17 cellular contexts compared by ENCODE assay signal in the genomic region with DNA sequence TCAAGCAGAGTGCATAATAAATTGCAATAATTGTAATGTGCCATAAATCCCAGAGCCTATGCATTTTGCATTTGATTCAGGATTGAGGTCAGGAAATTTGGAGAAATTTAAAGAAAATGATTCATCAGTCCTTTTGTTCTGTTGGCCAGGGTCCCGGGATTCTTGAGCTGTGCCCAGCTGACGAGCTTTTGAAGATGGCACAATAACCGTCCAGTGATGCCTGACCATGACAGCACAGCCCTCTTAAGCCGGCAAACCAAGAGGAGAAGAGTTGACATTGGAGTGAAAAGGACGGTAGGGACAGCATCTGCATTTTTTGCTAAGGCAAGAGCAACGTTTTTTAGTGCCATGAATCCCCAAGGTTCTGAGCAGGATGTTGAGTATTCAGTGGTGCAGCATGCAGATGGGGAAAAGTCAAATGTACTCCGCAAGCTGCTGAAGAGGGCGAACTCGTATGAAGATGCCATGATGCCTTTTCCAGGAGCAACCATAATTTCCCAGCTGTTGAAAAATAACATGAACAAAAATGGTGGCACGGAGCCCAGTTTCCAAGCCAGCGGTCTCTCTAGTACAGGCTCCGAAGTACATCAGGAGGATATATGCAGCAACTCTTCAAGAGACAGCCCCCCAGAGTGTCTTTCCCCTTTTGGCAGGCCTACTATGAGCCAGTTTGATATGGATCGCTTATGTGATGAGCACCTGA. TPM values are rescaled to one million over a fixed set of nuclear protein-coding genes. Genes with fewer than 3 reads are reported as not detected.
DNase-seq lines count a peak whose midpoint lies in the region; ATAC-seq and TF ChIP-seq lines count a peak whose summit lies in the region.
"Had no signal": no experiment of that assay in that cellular context is flagged by ENCODE, and none has a peak within 500 bp of the region (broad histone marks: within the 10 kb centered on the region; RNA-seq: fewer than 3 reads in every experiment).

No MANE protein-coding gene starts in this region.

- no peak for TF ChIP-seq CTCF in suprapubic skin (IDR thresholded peaks at IDR 0.05)
- no peak for TF ChIP-seq CTCF in spleen (IDR thresholded peaks at IDR 0.05 in 8 of 11, conservative IDR thresholded peaks at IDR 0.05 in 3 of 11)

- H3K4me3 ChIP-seq in suprapubic skin: peak overlapping the region; percentile 22
- H3K4me3 ChIP-seq in spleen: no peak overlapping the region
- H3K4me3 ChIP-seq: lung, uterus had no signal

- intact Hi-C loops in spleen (cut with DNase I; ENCODE audit: low total_unique reads): no loop called here

- DNase-seq in NCI-H1694 treated with DMSO at 0.1 percent for 48 hours (lab: John Stamatoyannopoulos, UW) (peak; percentile 92), cerebellum (ENCODE audit: low spot score) (peak; percentile 62), left lobe of liver (ENCODE audit: low spot score) (no peak), suprapubic skin (ENCODE audit: low spot score in 2 of 2) (no peak), spleen (no peak), mucosa of gallbladder (ENCODE audit: low spot score) (no peak)
- DNase-seq: activated CD8-positive, alpha-beta memory T cell treated with anti-CD3 and anti-CD28 coated beads for 24 hours; central memory CD4-positive, alpha-beta T cell; DMS79 treated with DMSO at 0.1 percent for 48 hours; occipital lobe; T1000; uterus had no signal

- H3K27me3 ChIP-seq in suprapubic skin (peaks cover 10% of the 10 kb centered on the region), spleen (replicated peaks in 1 of 7) (peaks cover 0 to 23% (median 0%) of the 10 kb centered on the region in 7 donors)

- no peak for TF ChIP-seq POLR2A in suprapubic skin (IDR thresholded peaks at IDR 0.05)
- no peak for TF ChIP-seq POLR2A in spleen (IDR thresholded peaks at IDR 0.05)

- H3K27ac ChIP-seq in suprapubic skin: no peak overlapping the region
- H3K27ac ChIP-seq in spleen: no peak overlapping the region
- H3K27ac ChIP-seq: epithelial cell of prostate, RWPE1, uterus had no signal

- no peak for TF ChIP-seq EP300 in suprapubic skin (IDR thresholded peaks at IDR 0.05)

- H3K9me3 ChIP-seq in suprapubic skin (no peaks in the 10 kb centered on the region), spleen (no peaks in the 10 kb centered on the region)
- H3K9me3 ChIP-seq: uterus had no signal

- H3K36me3 ChIP-seq in suprapubic skin (no peaks in the 10 kb centered on the region), spleen (peaks cover 0 to 23% (median 0%) of the 10 kb centered on the region in 6 donors)
- H3K36me3 ChIP-seq: uterus had no signal

- 63% methylated on average over 13 of the region's 13 CpGs for WGBS in suprapubic skin
- WGBS in spleen, 5 donors: 84 to 87% (median 85%) methylated on average over 13 of the region's 13 CpGs

- ATAC-seq in left lobe of liver (peak; percentile 31), HG02588 (IDR thresholded peaks at IDR 0.05; ENCODE audit: unreplicated experiment) (no peak), GM19452 (IDR thresholded peaks at IDR 0.05; ENCODE audit: unreplicated experiment) (no peak)

- H3K4me1 ChIP-seq in suprapubic skin (no peaks in the 10 kb centered on the region), spleen (no peaks in the 10 kb centered on the region)
- H3K4me1 ChIP-seq: uterus had no signal

RNA-seq across cellular contexts. Expression of gene PROX1, which starts 8.7 kb away (rescaled TPM):
- total RNA-seq in cerebellum: 12.4 TPM
- 173 TPM for total RNA-seq in left lobe of liver
- total RNA-seq in suprapubic skin: 1 to 10 TPM in 3 of 4 donors, under 1 TPM in 1; 0.68 to 1.9 (median 1.3) TPM
- 100 to 1,000 TPM in 2 of 7 donors, 10 to 100 TPM in 5; 31.1 to 114 (median 66.4) TPM for total RNA-seq in spleen
- 1 to 10 TPM in 2 of 3 donors, under 1 TPM in 1; 0.70 to 3.4 (median 1.2) TPM for polyA plus RNA-seq in spleen
- total RNA-seq in mucosa of gallbladder: 11.1 TPM

Comparison
In these comparisons a context has a peak if more than half of its experiments do, and no peak if none do; other contexts are left out.
1. DNase-seq: peak in NCI-H1694 treated with DMSO at 0.1 percent for 48 hours (single experiment) and cerebellum (single experiment); none in left lobe of liver (single experiment), suprapubic skin (0 of 2), spleen (single experiment) and mucosa of gallbladder (single experiment).